In genomic region chr1:6822530-6823359, GRCh38 we compare ENCODE assay signal across 9 cellular contexts. TPM values are rescaled to one million over a fixed set of nuclear protein-coding genes. Genes with fewer than 3 reads are reported as not detected.
DNase-seq lines count a peak whose midpoint lies in the region; ATAC-seq, FAIRE-seq and TF ChIP-seq lines count a peak whose summit lies in the region.
"Had no signal": no experiment of that assay in that cellular context is flagged by ENCODE, and none has a peak within 500 bp of the region (broad histone marks: within the 10 kb centered on the region; RNA-seq: fewer than 3 reads in every experiment).

No MANE protein-coding gene starts in this region.

- H3K9ac ChIP-seq in BLaER1, result no peak overlapping the region
- peak overlapping the region in 1 of 2 donors; percentile 17 for H3K9ac ChIP-seq in kidney (ENCODE audit: low read length in 2 of 2)

- no peak overlapping the region for H3K27ac ChIP-seq in BLaER1
- peak overlapping the region; percentile 51 to 81 for H3K27ac ChIP-seq in kidney (ENCODE audit: low read depth in 2 of 2, low read length in 2 of 2)

- no peaks in the 10 kb centered on the region for H3K27me3 ChIP-seq in BLaER1

- intact Hi-C loops in kidney (cut with DNase I), result no loop called here

- DNase-seq in kidney (no peak), urothelium cell line (ENCODE audit: low spot score) (no peak), COR-L47 (lab: John Stamatoyannopoulos, UW) (no peak), HTR-8/SVneo (ENCODE audit: insufficient read length, low spot score) (no peak), inferior parietal cortex (ENCODE audit: extremely low spot score) (no peak)
- DNase-seq: midbrain had no signal

- H4K20me1 ChIP-seq in BLaER1, result peaks cover 90% of the 10 kb centered on the region

- peak overlapping the region; percentile 31 for H3K4me2 ChIP-seq in BLaER1

- ATAC-seq in GM19463 (IDR thresholded peaks at IDR 0.05; ENCODE audit: unreplicated experiment), result peak; percentile 76
- ATAC-seq in HG03571 (IDR thresholded peaks at IDR 0.05; ENCODE audit: unreplicated experiment), result peak; percentile 79

- H3K4me1 ChIP-seq in BLaER1, result peaks cover 41% of the 10 kb centered on the region
- peaks cover 0 to 32% of the 10 kb centered on the region in 2 donors for H3K4me1 ChIP-seq in kidney (ENCODE audit: control insufficient read depth in 1 of 2, insufficient read depth in 1 of 2, low read depth in 1 of 2, low read length in 2 of 2)

- no peak overlapping the region for H3K4me3 ChIP-seq in BLaER1
- H3K4me3 ChIP-seq in kidney (ENCODE audit: low read length in 2 of 2), result peak overlapping the region in 1 of 2 donors; percentile 3

- FAIRE-seq in kidney (lab: Jason Lieb, UNC), result peak; percentile 49
- no peak for FAIRE-seq in urothelium cell line (lab: Jason Lieb, UNC)
- no peak for FAIRE-seq in HTR-8/SVneo (lab: Jason Lieb, UNC)

- H3K36me3 ChIP-seq in BLaER1 (peaks cover 8% of the 10 kb centered on the region; the same call in 1 of the 2 replicates), kidney (ENCODE audit: control insufficient read depth in 1 of 2, insufficient read depth in 2 of 2, low read length in 2 of 2) (no peaks in the 10 kb centered on the region)

- no peak for TF ChIP-seq CTCF in kidney (IDR thresholded peaks at IDR 0.05; ENCODE audit: borderline replicate concordance, extremely low read depth, insufficient read depth)

- H3K9me3 ChIP-seq in BLaER1 (no peaks in the 10 kb centered on the region), kidney (ENCODE audit: control insufficient read depth in 1 of 2, low read length in 2 of 2) (no peaks in the 10 kb centered on the region)

RNA-seq across cellular contexts. Expression of gene CAMTA1, which starts 37.5 kb away (rescaled TPM):
- total RNA-seq in kidney, result 79.0 TPM
- polyA plus RNA-seq in kidney (ENCODE audit: insufficient read depth, low read depth, low replicate concordance), result 170 TPM
